In the genomic region with DNA sequence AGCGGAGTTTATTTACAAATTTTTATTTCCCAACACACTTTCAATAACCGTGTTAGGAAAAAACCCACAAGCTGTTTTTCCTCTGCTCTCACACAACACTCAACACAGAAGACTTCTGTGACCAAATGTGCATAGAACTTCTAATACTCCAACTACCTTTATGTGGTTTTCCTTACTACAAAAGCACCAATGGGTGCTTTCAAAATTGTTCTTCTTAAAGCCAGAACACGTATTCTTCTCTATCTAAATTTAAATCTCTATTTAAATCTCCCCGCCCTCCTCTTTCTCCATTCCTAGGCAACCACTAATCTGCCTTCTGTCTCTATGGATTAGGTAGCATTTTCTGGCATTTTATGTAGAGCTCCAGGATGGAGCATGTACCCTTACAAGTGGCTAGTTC, we compare ENCODE assay signal across 17 cellular contexts.
A peak's percentile ranks its signal among the peaks of the same experiment; 100 is the strongest.
DNase-seq lines count a peak whose midpoint lies in the region; ATAC-seq lines count a peak whose summit lies in the region.
"Had no signal": no experiment of that assay in that cellular context is flagged by ENCODE, and none has a peak within 500 bp of the region (broad histone marks: within the 10 kb centered on the region; RNA-seq: fewer than 3 reads in every experiment).

No MANE protein-coding gene starts in this region.

- H3K4me1 ChIP-seq in effector memory CD4-positive, alpha-beta T cell (ENCODE audit: control insufficient read depth, insufficient read depth, low read length, poor library complexity, severe bottlenecking), result no peaks in the 10 kb centered on the region

- H3K27ac Mint-ChIP-seq in activated naive CD8-positive, alpha-beta T cell, result no peak overlapping the region
- H3K27ac Mint-ChIP-seq in activated naive CD8-positive, alpha-beta T cell treated with anti-CD3 and anti-CD28 coated beads for 36 hours, result no peak overlapping the region
- H3K27ac Mint-ChIP-seq: CD14-positive monocyte; CD8-positive, alpha-beta T cell had no signal

- no peaks in the 10 kb centered on the region for H3K36me3 ChIP-seq in effector memory CD4-positive, alpha-beta T cell (ENCODE audit: control insufficient read depth, insufficient read depth, low read length)
- H3K36me3 ChIP-seq: BLaER1 had no signal

- H3K4me1 Mint-ChIP-seq in activated naive CD8-positive, alpha-beta T cell (ENCODE audit: low read depth), result peaks cover 13% of the 10 kb centered on the region
- peaks cover 5% of the 10 kb centered on the region for H3K4me1 Mint-ChIP-seq in activated naive CD8-positive, alpha-beta T cell treated with anti-CD3 and anti-CD28 coated beads for 36 hours

- peak overlapping the region; percentile 32 for H3K4me3 Mint-ChIP-seq in activated naive CD8-positive, alpha-beta T cell
- no peak overlapping the region for H3K4me3 Mint-ChIP-seq in activated naive CD8-positive, alpha-beta T cell treated with anti-CD3 and anti-CD28 coated beads for 36 hours
- H3K4me3 Mint-ChIP-seq: CD14-positive monocyte; CD8-positive, alpha-beta T cell; H9 had no signal

- no peaks in the 10 kb centered on the region for H3K36me3 Mint-ChIP-seq in activated naive CD8-positive, alpha-beta T cell
- no peaks in the 10 kb centered on the region for H3K36me3 Mint-ChIP-seq in activated naive CD8-positive, alpha-beta T cell treated with anti-CD3 and anti-CD28 coated beads for 36 hours
- H3K36me3 Mint-ChIP-seq: CD14-positive monocyte; CD8-positive, alpha-beta T cell had no signal

- no peak for ATAC-seq in GM21786 (IDR thresholded peaks at IDR 0.05; ENCODE audit: unreplicated experiment)
- ATAC-seq: CD8-positive, alpha-beta T cell; HepG2 had no signal

- H3K9me3 ChIP-seq in effector memory CD4-positive, alpha-beta T cell (ENCODE audit: control insufficient read depth, low read length), result no peaks in the 10 kb centered on the region
- H3K9me3 ChIP-seq: BLaER1 had no signal

- H3K27me3 ChIP-seq in effector memory CD4-positive, alpha-beta T cell (replicated peaks; ENCODE audit: control insufficient read depth, insufficient read depth, low read length, poor library complexity, severe bottlenecking), result no peaks in the 10 kb centered on the region
- H3K27me3 ChIP-seq: BLaER1 had no signal

- no peaks in the 10 kb centered on the region for H3K9me3 Mint-ChIP-seq in activated naive CD8-positive, alpha-beta T cell (ENCODE audit: low read depth)
- no peaks in the 10 kb centered on the region for H3K9me3 Mint-ChIP-seq in activated naive CD8-positive, alpha-beta T cell treated with anti-CD3 and anti-CD28 coated beads for 36 hours
- H3K9me3 Mint-ChIP-seq: CD8-positive, alpha-beta T cell had no signal

- DNase-seq in activated naive CD8-positive, alpha-beta T cell treated with anti-CD3 and anti-CD28 coated beads for 36 hours, result no peak
- peak; percentile 74 for DNase-seq in NCI-H82 (lab: John Stamatoyannopoulos, UW)
- peak; percentile 4 for DNase-seq in central memory CD4-positive, alpha-beta T cell
- DNase-seq in effector memory CD4-positive, alpha-beta T cell, result no peak
- DNase-seq in substantia nigra (lab: John Stamatoyannopoulos, UW), result no peak
- DNase-seq in SK-N-DZ (ENCODE audit: low spot score), result no peak
- DNase-seq: 8988T; Calu3; CD8-positive, alpha-beta T cell; DMS 273 treated with DMSO at 0.1 percent for 48 hours; DMS53; H9 had no signal

- H3K27ac ChIP-seq in effector memory CD4-positive, alpha-beta T cell (ENCODE audit: insufficient read depth, low read length, poor library complexity, severe bottlenecking), result no peak overlapping the region
- no peak overlapping the region for H3K27ac ChIP-seq in substantia nigra (ENCODE audit: low read depth, low read length, poor library complexity, severe bottlenecking)
- H3K27ac ChIP-seq: BLaER1 had no signal

- H3K27me3 Mint-ChIP-seq in activated naive CD8-positive, alpha-beta T cell, result peaks cover 5% of the 10 kb centered on the region
- peaks cover 15% of the 10 kb centered on the region for H3K27me3 Mint-ChIP-seq in activated naive CD8-positive, alpha-beta T cell treated with anti-CD3 and anti-CD28 coated beads for 36 hours

- no peak overlapping the region for H3K4me3 ChIP-seq in effector memory CD4-positive, alpha-beta T cell (ENCODE audit: insufficient read depth, low read depth, low read length, poor library complexity, severe bottlenecking)
- H3K4me3 ChIP-seq: BLaER1 had no signal

Comparison
In these comparisons a context has a peak if more than half of its experiments do, and no peak if none do; other contexts are left out.
1. DNase-seq: peak in NCI-H82 (single experiment) and central memory CD4-positive, alpha-beta T cell (single experiment); none in activated naive CD8-positive, alpha-beta T cell treated with anti-CD3 and anti-CD28 coated beads for 36 hours (single experiment), effector memory CD4-positive, alpha-beta T cell (0 of 3), substantia nigra (0 of 49) and SK-N-DZ (single experiment).